Comparison of ENCODE assay signal across 8 cellular contexts in genomic region chr6:28141500-28142329, GRCh38. TPM values are rescaled to one million over a fixed set of nuclear protein-coding genes. Genes with fewer than 3 reads are reported as not detected.
DNase-seq lines count a peak whose midpoint lies in the region; ATAC-seq and TF ChIP-seq lines count a peak whose summit lies in the region.

Gene ZKSCAN8, plus strand, starts transcription at chr6:28141883. Its CDS starts 6,525 bp downstream, at chr6:28148408.

- H3K4me1 ChIP-seq in prostate gland (replicated peaks): peaks cover 4% of the 10 kb centered on the region
- peaks cover 0 to 7% of the 10 kb centered on the region in 2 donors for H3K4me1 ChIP-seq in uterus

- TF ChIP-seq POLR2A in prostate gland (IDR thresholded peaks at IDR 0.05): no peak
- no peak for TF ChIP-seq POLR2A in uterus (IDR thresholded peaks at IDR 0.05)

- peaks cover 38% of the 10 kb centered on the region for H3K4me1 Mint-ChIP-seq in T-helper 17 cell

- H3K27ac Mint-ChIP-seq in T-helper 17 cell: peak within 1 kb of the TSS; percentile 97

- peak within 1 kb of the TSS; percentile 96 for H3K4me3 Mint-ChIP-seq in T-helper 17 cell

- peaks cover 7% of the 10 kb centered on the region for H3K36me3 Mint-ChIP-seq in T-helper 17 cell (ENCODE audit: low read depth)

- peak within 1 kb of the TSS; percentile 68 to 72 for H3K4me3 ChIP-seq in prostate gland
- peak within 1 kb of the TSS; percentile 71 to 85 for H3K4me3 ChIP-seq in uterus

- H3K9me3 ChIP-seq in T-helper 17 cell (ENCODE audit: control insufficient read depth, low read length, poor library complexity, severe bottlenecking): no peaks in the 10 kb centered on the region
- H3K9me3 ChIP-seq in prostate gland: no peaks in the 10 kb centered on the region
- H3K9me3 ChIP-seq in uterus: no peaks in the 10 kb centered on the region

- H3K27me3 Mint-ChIP-seq in T-helper 17 cell: no peaks in the 10 kb centered on the region

- no peaks in the 10 kb centered on the region for H3K27me3 ChIP-seq in prostate gland (replicated peaks; ENCODE audit: insufficient read depth)
- H3K27me3 ChIP-seq in uterus: no peaks in the 10 kb centered on the region

- TF ChIP-seq CTCF in prostate gland (IDR thresholded peaks at IDR 0.05) (peak in 1 of 4 experiments; percentile 4), uterus (IDR thresholded peaks at IDR 0.05) (no peak)

- intact Hi-C loops in left ventricle myocardium superior (cut with micrococcal nuclease) (loop anchor here (10.0 kb wide), 1 partner anchor 83 kb away; the partner anchor contains the start of gene ZSCAN9), prostate gland (cut with DNase I) (loop anchor here (5.0 kb wide), 1 partner anchor 86 kb away; the partner anchor contains the start of gene ZSCAN9), uterus (cut with DNase I; ENCODE audit: low total_unique reads) (no loop called here)

- H3K36me3 ChIP-seq in prostate gland: no peaks in the 10 kb centered on the region
- H3K36me3 ChIP-seq in uterus: no peaks in the 10 kb centered on the region

- DNase-seq in NCI-H187 treated with DMSO at 0.1 percent for 48 hours (lab: John Stamatoyannopoulos, UW): peak; percentile 74
- peak; percentile 56 to 65 (median 60) for DNase-seq in T-helper 17 cell
- DNase-seq in left ventricle myocardium superior: peak; percentile 79
- peak; percentile 73 for DNase-seq in prostate gland (ENCODE audit: low spot score)
- peak; percentile 75 to 77 for DNase-seq in uterus

- WGBS in prostate gland: 1% methylated on average over 52 of the region's 52 CpGs

- H3K27ac ChIP-seq in angular gyrus (ENCODE audit: low read depth, low read length): peak within 1 kb of the TSS; percentile 13
- peak within 1 kb of the TSS; percentile 65 to 74 for H3K27ac ChIP-seq in prostate gland
- peak within 1 kb of the TSS; percentile 70 to 77 for H3K27ac ChIP-seq in uterus

- ATAC-seq in GM18502 (IDR thresholded peaks at IDR 0.05; ENCODE audit: poor library complexity, unreplicated experiment): peak; percentile 86
- ATAC-seq in HG02943 (IDR thresholded peaks at IDR 0.05; ENCODE audit: low read depth, unreplicated experiment): peak; percentile 76
- peak; percentile 81 for ATAC-seq in T-helper 17 cell
- peak; percentile 91 for ATAC-seq in left ventricle myocardium superior

RNA-seq across cellular contexts. Expression of gene ZKSCAN8, which starts in this region (rescaled TPM):
- 10 to 100 TPM; 20.2 to 24.6 TPM for total RNA-seq in T-helper 17 cell
- 13.9 TPM for total RNA-seq in left ventricle myocardium superior
- total RNA-seq in prostate gland: 10 to 100 TPM; 20.5 to 39.4 TPM
- total RNA-seq in uterus: 10 to 100 TPM; 17.4 to 48.9 (median 32.5) TPM

Comparison
In these comparisons a context has a peak if more than half of its experiments do, and no peak if none do; other contexts are left out.
1. Peak in every context shown above with its lines: DNase-seq, ATAC-seq, H3K4me3 ChIP-seq and H3K27ac ChIP-seq.
2. H3K27ac ChIP-seq: peak in every context shown above with its lines; median percentile 74 in uterus; 70 in prostate gland; 13 in angular gyrus.